In genomic region chr3:77191640-77192039, GRCh38 we compare ENCODE assay signal across 23 cellular contexts.
"Had no signal": no experiment of that assay in that cellular context is flagged by ENCODE, and none has a peak within 500 bp of the region (broad histone marks: within the 10 kb centered on the region; RNA-seq: fewer than 3 reads in every experiment).

No MANE protein-coding gene starts in this region.

- H3K27me3 Mint-ChIP-seq: activated CD4-positive, alpha-beta T cell treated with anti-CD3 and anti-CD28 coated beads, Interleukin-2, amount 10 ng/mL, durations not matched to agents 7 days and 5 days; activated CD8-positive, alpha-beta memory T cell treated with anti-CD3 and anti-CD28 coated beads, Interleukin-2, amount 10 ng/mL, durations not matched to agents 7 days and 5 days; activated CD8-positive, alpha-beta T cell treated with anti-CD3 and anti-CD28 coated beads for 36 hours; activated naive CD4-positive, alpha-beta T cell treated with anti-CD3 and anti-CD28 coated beads, Interleukin-2, amount 50 U/mL, for 24 hours; brain; dendritic cell treated with granulocyte-macrophage colony-stimulating factor and Interleukin-4, amounts not matched to agents 40 ng/mL and 50 ng/mL, for 4 days; naive thymus-derived CD4-positive, alpha-beta T cell; progenitor cell of endocrine pancreas had no signal

- DNase-seq: activated CD4-positive, alpha-beta T cell treated with anti-CD3 and anti-CD28 coated beads, Interleukin-2, amount 10 ng/mL, durations not matched to agents 7 days and 5 days; activated CD8-positive, alpha-beta memory T cell treated with anti-CD3 and anti-CD28 coated beads, Interleukin-2, amount 10 ng/mL, durations not matched to agents 7 days and 5 days; activated CD8-positive, alpha-beta T cell treated with anti-CD3 and anti-CD28 coated beads for 36 hours; activated gamma-delta T cell treated with Interleukin-2 at 50 U/mL for 16 hours; anterior cingulate cortex; caudate nucleus; effector CD4-positive, alpha-beta T cell; foreskin keratinocyte; immature natural killer cell; kidney glomerular epithelial cell; left lung; naive thymus-derived CD4-positive, alpha-beta T cell; spleen; stimulated activated CD4-positive, alpha-beta T cell treated with anti-CD3 and anti-CD28 coated beads, Interleukin-4, amount 100 ng/mL, for 24 hours; stimulated activated naive CD4-positive, alpha-beta T cell treated with Interleukin-2 at 50 U/mL for 16 hours; upper lobe of left lung had no signal

- H3K4me1 ChIP-seq: left lung, spleen, upper lobe of left lung had no signal

- H3K9me3 ChIP-seq: left lung, spleen, upper lobe of left lung had no signal

- H3K36me3 Mint-ChIP-seq: activated CD8-positive, alpha-beta memory T cell treated with anti-CD3 and anti-CD28 coated beads, Interleukin-2, amount 10 ng/mL, durations not matched to agents 7 days and 5 days; activated naive CD4-positive, alpha-beta T cell treated with anti-CD3 and anti-CD28 coated beads, Interleukin-2, amount 50 U/mL, for 24 hours; brain; immature natural killer cell; naive thymus-derived CD4-positive, alpha-beta T cell had no signal

- H3K27me3 ChIP-seq: foreskin keratinocyte, left lung, spleen, upper lobe of left lung had no signal

- H3K27ac Mint-ChIP-seq: activated CD4-positive, alpha-beta T cell treated with anti-CD3 and anti-CD28 coated beads, Interleukin-2, amount 10 ng/mL, durations not matched to agents 7 days and 5 days; activated CD8-positive, alpha-beta memory T cell treated with anti-CD3 and anti-CD28 coated beads, Interleukin-2, amount 10 ng/mL, durations not matched to agents 7 days and 5 days; activated CD8-positive, alpha-beta T cell treated with anti-CD3 and anti-CD28 coated beads for 36 hours; activated naive CD4-positive, alpha-beta T cell treated with anti-CD3 and anti-CD28 coated beads, Interleukin-2, amount 50 U/mL, for 24 hours; activated T-helper 1 cell treated with anti-CD3 and anti-CD28 coated beads, Interleukin-12 subunit alpha, Interleukin-12 subunit beta, Interleukin-2, Interleukin-4 antibody, amounts not matched to agents 30 ng/mL and 10 ng/mL and 1 ng/mL, durations not matched to agents 14 hours and 24 hours and 36 hours; dendritic cell treated with granulocyte-macrophage colony-stimulating factor and Interleukin-4, amounts not matched to agents 40 ng/mL and 50 ng/mL, for 4 days; immature natural killer cell; naive thymus-derived CD4-positive, alpha-beta T cell; progenitor cell of endocrine pancreas had no signal

- H3K4me1 Mint-ChIP-seq: activated CD4-positive, alpha-beta T cell treated with anti-CD3 and anti-CD28 coated beads, Interleukin-2, amount 10 ng/mL, durations not matched to agents 7 days and 5 days; activated CD8-positive, alpha-beta memory T cell treated with anti-CD3 and anti-CD28 coated beads, Interleukin-2, amount 10 ng/mL, durations not matched to agents 7 days and 5 days; activated naive CD4-positive, alpha-beta T cell treated with anti-CD3 and anti-CD28 coated beads, Interleukin-2, amount 50 U/mL, for 24 hours; immature natural killer cell; naive thymus-derived CD4-positive, alpha-beta T cell had no signal

- H3K4me3 ChIP-seq: left lung, lung, spleen, upper lobe of left lung had no signal

- H3K4me3 Mint-ChIP-seq: activated CD4-positive, alpha-beta T cell treated with anti-CD3 and anti-CD28 coated beads, Interleukin-2, amount 10 ng/mL, durations not matched to agents 7 days and 5 days; activated CD8-positive, alpha-beta memory T cell treated with anti-CD3 and anti-CD28 coated beads, Interleukin-2, amount 10 ng/mL, durations not matched to agents 7 days and 5 days; activated CD8-positive, alpha-beta T cell treated with anti-CD3 and anti-CD28 coated beads for 36 hours; activated naive CD4-positive, alpha-beta T cell treated with anti-CD3 and anti-CD28 coated beads, Interleukin-2, amount 50 U/mL, for 24 hours; activated T-helper 1 cell treated with anti-CD3 and anti-CD28 coated beads, Interleukin-12 subunit alpha, Interleukin-12 subunit beta, Interleukin-2, Interleukin-4 antibody, amounts not matched to agents 30 ng/mL and 10 ng/mL and 1 ng/mL, durations not matched to agents 14 hours and 24 hours and 36 hours; dendritic cell treated with granulocyte-macrophage colony-stimulating factor and Interleukin-4, amounts not matched to agents 40 ng/mL and 50 ng/mL, for 4 days; immature natural killer cell; naive thymus-derived CD4-positive, alpha-beta T cell had no signal

- H3K9me3 Mint-ChIP-seq: activated CD4-positive, alpha-beta T cell treated with anti-CD3 and anti-CD28 coated beads, Interleukin-2, amount 10 ng/mL, durations not matched to agents 7 days and 5 days; activated naive CD4-positive, alpha-beta T cell treated with anti-CD3 and anti-CD28 coated beads, Interleukin-2, amount 50 U/mL, for 24 hours; brain; dendritic cell treated with granulocyte-macrophage colony-stimulating factor and Interleukin-4, amounts not matched to agents 40 ng/mL and 50 ng/mL, for 4 days had no signal

- H3K27ac ChIP-seq: foreskin keratinocyte, left lung, spleen had no signal

- H3K36me3 ChIP-seq: left lung, spleen, upper lobe of left lung had no signal

- ATAC-seq: activated CD4-positive, CD25-positive, alpha-beta regulatory T cell treated with anti-CD3 and anti-CD28 coated beads, Interleukin-2, amount 50 U/mL, for 24 hours; activated CD8-positive, alpha-beta memory T cell treated with anti-CD3 and anti-CD28 coated beads, Interleukin-2, amount 10 ng/mL, durations not matched to agents 7 days and 5 days; activated CD8-positive, alpha-beta T cell treated with anti-CD3 and anti-CD28 coated beads for 36 hours; foreskin keratinocyte; left lung; naive thymus-derived CD4-positive, alpha-beta T cell had no signal
